Comparison of ENCODE assay signal across 9 cellular contexts in genomic region chr6:7087066-7087465, GRCh38. TPM values are rescaled to one million over a fixed set of nuclear protein-coding genes. Genes with fewer than 3 reads are reported as not detected.
A peak's percentile ranks its signal among the peaks of the same experiment; 100 is the strongest.
DNase-seq lines count a peak whose midpoint lies in the region; ATAC-seq and TF ChIP-seq lines count a peak whose summit lies in the region.
"Had no signal": no experiment of that assay in that cellular context is flagged by ENCODE, and none has a peak within 500 bp of the region (broad histone marks: within the 10 kb centered on the region; RNA-seq: fewer than 3 reads in every experiment).

No MANE protein-coding gene starts in this region.

- no peaks in the 10 kb centered on the region for H3K36me3 ChIP-seq in SJSA1
- H3K36me3 ChIP-seq in heart right ventricle: no peaks in the 10 kb centered on the region

- H3K9me3 ChIP-seq in SJSA1 (replicated peaks): no peaks in the 10 kb centered on the region
- no peaks in the 10 kb centered on the region for H3K9me3 ChIP-seq in heart right ventricle

- CTCF ChIA-PET in AG04449 (lab: Yijun Ruan, JAX): interaction anchor here (0.8 to 2.3 kb wide), 13 partner anchors 9 to 410 kb away, joined by 3 to 8 read pairs (median 4); no protein-coding TSS in a partner anchor

- H3K27ac ChIP-seq in SJSA1: no peak overlapping the region
- peak overlapping the region in 5 of 10 donors; percentile 6 to 59 (median 27) for H3K27ac ChIP-seq in heart right ventricle
- peak overlapping the region in 15 of 21 experiments; percentile 0 to 82 (median 51) for H3K27ac ChIP-seq in skin epidermis

- POLR2A ChIA-PET in AG04449 (lab: Yijun Ruan, JAX): interaction anchor here (0.6 kb wide), 1 partner anchor 461 kb away, joined by 3 read pairs; no protein-coding TSS in a partner anchor

- DNase-seq in AG04449 (ENCODE audit: low read depth, low spot score) (no peak), SJSA1 (ENCODE audit: low read depth in 1 of 2, low spot score in 2 of 2) (peak in 1 of 2 experiments; percentile 20), heart right ventricle (no peak), NCI-H446 treated with DMSO at 0.1 percent for 48 hours (lab: John Stamatoyannopoulos, UW) (no peak)
- DNase-seq in activated CD4-positive, CD25-positive, alpha-beta regulatory T cell treated with anti-CD3 and anti-CD28 coated beads, Interleukin-2, amount 50 U/mL, for 72 hours: no peak

- TF ChIP-seq CTCF in AG04449 (IDR thresholded peaks at IDR 0.05; ENCODE audit: insufficient read depth, low read length, missing control alignments): peak; percentile 3
- TF ChIP-seq CTCF in heart right ventricle (IDR thresholded peaks at IDR 0.05): peak in 4 of 9 donors; percentile 9 to 19 (median 14)

- intact Hi-C loops in heart right ventricle (cut with DNase I): no loop called here

- H3K27me3 ChIP-seq in SJSA1 (replicated peaks) (no peaks in the 10 kb centered on the region), heart right ventricle (no peaks in the 10 kb centered on the region)

- H3K4me1 ChIP-seq in SJSA1 (replicated peaks) (0 out of 2 replicates have a peak, but pooled peaks cover 6% of the 10 kb centered on the region), heart right ventricle (peaks cover 0 to 29% (median 9%) of the 10 kb centered on the region in 9 donors)

- peak; percentile 11 for ATAC-seq in GM19438 (IDR thresholded peaks at IDR 0.05; ENCODE audit: low read depth, unreplicated experiment)
- peak in 2 of 8 donors; percentile 20 to 42 for ATAC-seq in heart right ventricle
- ATAC-seq in GM21526 (IDR thresholded peaks at IDR 0.05; ENCODE audit: low FRiP score, unreplicated experiment): no peak
- ATAC-seq: HCT116 had no signal

- H3K4me3 ChIP-seq in AG04449 (ENCODE audit: low read depth, low read length) (peak overlapping the region; percentile 43), SJSA1 (peak overlapping the region; percentile 11), heart right ventricle (peak overlapping the region in 9 of 10 donors; percentile 2 to 47 (median 40)), skin epidermis (peak overlapping the region in 6 of 7 experiments; percentile 1 to 27 (median 14))

- WGBS in heart right ventricle, 2 donors: 49 to 67% methylated on average over 3 of the region's 3 CpGs

RNA-seq across cellular contexts. Expression of gene RREB1, which starts 20.7 kb away (rescaled TPM):
- total RNA-seq in SJSA1 (2014; rRNA removed; shearing (Covaris generic)): 7.1 and 16.9 TPM in 2 replicates
- 10 to 100 TPM; 32.2 to 47.1 (median 36.8) TPM for total RNA-seq in heart right ventricle
- polyA plus RNA-seq in heart right ventricle: 10 to 100 TPM in 1 of 2 donors, 1 to 10 TPM in 1; 3.0 to 11.4 TPM
